ENCODE assay signal across 23 cellular contexts in the genomic region with DNA sequence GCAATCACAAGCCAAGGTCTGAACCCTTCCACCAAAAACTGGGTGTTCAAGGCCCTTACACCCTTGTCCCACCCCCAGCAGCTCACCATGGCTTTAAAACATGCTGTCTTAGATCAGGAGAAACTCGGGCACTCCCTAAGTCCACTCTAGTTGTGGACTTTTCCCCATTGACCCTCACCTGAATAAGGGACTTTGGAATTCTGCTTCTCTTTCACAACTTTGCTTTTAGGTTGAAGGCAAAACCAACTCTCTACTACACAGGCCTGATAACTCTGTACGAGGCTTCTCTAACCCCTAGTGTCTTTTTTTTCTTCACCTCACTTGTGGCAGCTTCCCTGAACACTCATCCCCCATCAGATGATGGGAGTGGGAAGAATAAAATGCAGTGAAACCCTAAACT. TPM values are rescaled to one million over a fixed set of nuclear protein-coding genes. Genes with fewer than 3 reads are reported as not detected.
A peak's percentile ranks its signal among the peaks of the same experiment; 100 is the strongest.
DNase-seq lines count a peak whose midpoint lies in the region; ATAC-seq, FAIRE-seq and TF ChIP-seq lines count a peak whose summit lies in the region.
"Had no signal": no experiment of that assay in that cellular context is flagged by ENCODE, and none has a peak within 500 bp of the region (broad histone marks: within the 10 kb centered on the region; RNA-seq: fewer than 3 reads in every experiment).

No MANE protein-coding gene starts in this region.

- H3K27me3 Mint-ChIP-seq in endothelial cell (ENCODE audit: unreplicated experiment) = peaks cover 5% of the 10 kb centered on the region

- no peak overlapping the region for H3K27ac ChIP-seq in small intestine (ENCODE audit: low read depth in 1 of 2, low read length in 1 of 2)
- H3K27ac ChIP-seq: 22Rv1; A549; BLaER1 treated with 17β-estradiol and CSF1 and Interleukin-3, amounts not matched to agents 10 nM and 100 nM; C4-2B had no signal

- H3K27ac Mint-ChIP-seq in endothelial cell (ENCODE audit: unreplicated experiment) = no peak overlapping the region
- H3K27ac Mint-ChIP-seq: B cell; CD4-positive, alpha-beta T cell; CD8-positive, alpha-beta T cell had no signal

- no peaks in the 10 kb centered on the region for H3K9me3 ChIP-seq in small intestine (ENCODE audit: control insufficient read depth, low read depth)
- H3K9me3 ChIP-seq: A549; BLaER1 treated with 17β-estradiol and CSF1 and Interleukin-3, amounts not matched to agents 10 nM and 100 nM; Caco-2 had no signal

- ATAC-seq in Right ventricle myocardium superior (ENCODE audit: poor library complexity) (no peak), left lobe of liver (peak; percentile 64)
- ATAC-seq: A549; CD8-positive, alpha-beta T cell had no signal

- H3K4me3 ChIP-seq in small intestine (ENCODE audit: low read depth in 1 of 2, low read length in 2 of 2) = no peak overlapping the region
- H3K4me3 ChIP-seq: A549; BLaER1 treated with 17β-estradiol and CSF1 and Interleukin-3, amounts not matched to agents 10 nM and 100 nM had no signal

- no peak overlapping the region for H3K4me3 Mint-ChIP-seq in endothelial cell (ENCODE audit: unreplicated experiment)
- H3K4me3 Mint-ChIP-seq: B cell; CD4-positive, alpha-beta T cell; CD8-positive, alpha-beta T cell had no signal

- no peak for TF ChIP-seq CTCF in endothelial cell (IDR thresholded peaks at IDR 0.05; ENCODE audit: unreplicated experiment)

- H3K36me3 Mint-ChIP-seq in endothelial cell (ENCODE audit: low read depth, unreplicated experiment) = no peaks in the 10 kb centered on the region
- H3K36me3 Mint-ChIP-seq: CD8-positive, alpha-beta T cell had no signal

- intact Hi-C loops in cardiac septum (cut with DNase I) = loop anchor here (10.0 kb wide), 1 partner anchor 95 kb away; no protein-coding TSS in a partner anchor
- intact Hi-C loops in Right ventricle myocardium superior (cut with DNase I) = no loop called here

- FAIRE-seq in small intestine (lab: Jason Lieb, UNC) = no peak
- FAIRE-seq: A549, D721Med, G401.6, GM12891, GM19239 had no signal

- 15 to 54% (median 39%) methylated on average over 2 of the region's 2 CpGs for WGBS in small intestine, 3 donors

- H3K27me3 ChIP-seq in small intestine (ENCODE audit: control insufficient read depth in 2 of 2, insufficient read depth in 2 of 2, low read length in 2 of 2) = peaks cover 0 to 3% of the 10 kb centered on the region in 2 donors
- H3K27me3 ChIP-seq: BLaER1 treated with 17β-estradiol and CSF1 and Interleukin-3, amounts not matched to agents 10 nM and 100 nM had no signal

- H3K9me3 Mint-ChIP-seq in endothelial cell (ENCODE audit: unreplicated experiment) = no peaks in the 10 kb centered on the region
- H3K9me3 Mint-ChIP-seq: CD4-positive, alpha-beta T cell; CD8-positive, alpha-beta T cell had no signal

- H3K36me3 ChIP-seq in small intestine (ENCODE audit: control insufficient read depth in 2 of 2, insufficient read depth in 2 of 2, low read length in 2 of 2) = no peaks in the 10 kb centered on the region
- H3K36me3 ChIP-seq: BLaER1 treated with 17β-estradiol and CSF1 and Interleukin-3, amounts not matched to agents 10 nM and 100 nM had no signal

- no peaks in the 10 kb centered on the region for H3K4me1 Mint-ChIP-seq in endothelial cell (ENCODE audit: unreplicated experiment)

- DNase-seq in cardiac septum (ENCODE audit: low spot score) (peak; percentile 24), Right ventricle myocardium superior (no peak), left lobe of liver (ENCODE audit: low spot score) (no peak), small intestine (peak; percentile 16), endothelial cell (ENCODE audit: low spot score) (no peak)
- DNase-seq: AML-193; Caco-2; Calu3; CD4-positive, alpha-beta T cell; CD8-positive, alpha-beta T cell; DMS79 treated with DMSO at 0.1 percent for 48 hours; GF-D8 had no signal

- H3K4me1 ChIP-seq in small intestine (ENCODE audit: control insufficient read depth in 2 of 2, insufficient read depth in 1 of 2, low read depth in 1 of 2, low read length in 1 of 2) = no peaks in the 10 kb centered on the region
- H3K4me1 ChIP-seq: A549; BLaER1 treated with 17β-estradiol and CSF1 and Interleukin-3, amounts not matched to agents 10 nM and 100 nM; Caco-2 had no signal

RNA-seq across cellular contexts. Expression of a gene that starts 15.0 kb away (rescaled TPM):
- not detected for total RNA-seq in cardiac septum
- total RNA-seq in Right ventricle myocardium superior = not detected
- total RNA-seq in left lobe of liver = not detected
- 1 to 10 TPM in 1 of 3 donors, not detected in 2; 5.7 TPM for polyA plus RNA-seq in small intestine
- total RNA-seq in endothelial cell (ENCODE audit: unreplicated experiment) = not detected
- total RNA-seq: A172; Caco-2; Calu3; CD4-positive, alpha-beta T cell; CD8-positive, alpha-beta T cell had no signal
- polyA plus RNA-seq: A549, BJ had no signal

Comparison
In these comparisons a context has a peak if more than half of its experiments do, and no peak if none do; other contexts are left out.
1. DNase-seq: peak in cardiac septum (single experiment) and small intestine (single experiment); none in Right ventricle myocardium superior (single experiment), left lobe of liver (single experiment) and endothelial cell (single experiment).